25 cellular contexts compared by ENCODE assay signal in the genomic region with DNA sequence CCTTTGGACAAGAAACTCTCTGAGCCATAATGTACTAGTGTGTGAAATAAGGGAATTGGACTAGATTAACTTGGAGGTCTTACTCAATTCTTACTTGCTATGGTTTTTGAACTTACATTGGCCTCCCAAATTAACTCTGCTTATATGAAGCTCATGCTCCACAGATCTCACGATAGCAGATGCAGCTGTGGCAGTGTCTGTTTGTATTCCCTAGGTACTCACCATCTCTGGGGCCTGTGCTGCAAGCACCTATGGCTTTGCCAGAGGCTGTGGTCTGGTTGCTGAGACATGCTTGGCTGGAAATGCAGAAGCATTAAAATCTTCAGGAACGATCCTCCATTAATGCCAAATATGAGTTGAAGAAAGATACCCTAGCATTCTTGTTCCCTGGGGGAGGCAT.
"Had no signal": no experiment of that assay in that cellular context is flagged by ENCODE, and none has a peak within 500 bp of the region (broad histone marks: within the 10 kb centered on the region; RNA-seq: fewer than 3 reads in every experiment).

No MANE protein-coding gene starts in this region.

- H3K4me3 ChIP-seq: stomach, suprapubic skin, testis, thoracic aorta, thyroid gland, tibial artery, tibial nerve, transverse colon, upper lobe of left lung, upper lobe of right lung, uterus, vagina had no signal

- H3K36me3 ChIP-seq: stomach, suprapubic skin, thoracic aorta, thyroid gland, tibial artery, tibial nerve, transverse colon, upper lobe of left lung, upper lobe of right lung, uterus, vagina had no signal

- H3K27ac ChIP-seq: stomach, suprapubic skin, testis, thoracic aorta, thyroid gland, tibial artery, tibial nerve, transverse colon, upper lobe of left lung, upper lobe of right lung, uterus, vagina had no signal

- FAIRE-seq: urothelium cell line had no signal

- H3K4me1 ChIP-seq: stomach, suprapubic skin, testis, thyroid gland, tibial artery, tibial nerve, transverse colon, upper lobe of left lung, upper lobe of right lung, uterus, vagina had no signal

- DNase-seq: stimulated activated CD4-positive, alpha-beta T cell treated with anti-CD3 and anti-CD28 coated beads, Interleukin-2, amount 100 ng/mL, for 48 hours; stimulated activated CD4-positive, alpha-beta T cell treated with anti-CD3 and anti-CD28 coated beads, Interleukin-4, amount 100 ng/mL, for 1 hour; stimulated activated CD4-positive, alpha-beta T cell treated with anti-CD3 and anti-CD28 coated beads, Interleukin-4, amount 100 ng/mL, for 24 hours; stimulated activated CD4-positive, alpha-beta T cell treated with anti-CD3 and anti-CD28 coated beads, Interleukin-4, amount 100 ng/mL, for 4 hours; stimulated activated CD8-positive, alpha-beta memory T cell treated with anti-CD3 and anti-CD28 coated beads, Interleukin-4, amount 100 ng/mL, for 48 hours; stimulated activated naive B cell treated with anti-CD40 and anti-IgM and Interleukin-4, amounts not matched to agents 10 μg/mL and 1 μg/mL and 100 μg/mL, for 72 hours; stimulated activated naive CD4-positive, alpha-beta T cell; stimulated activated naive CD4-positive, alpha-beta T cell treated with Interleukin-2 at 50 U/mL for 16 hours; stimulated activated naive CD8-positive, alpha-beta T cell treated with anti-CD3 and anti-CD28 coated beads, Interleukin-15, amount 100 ng/mL, for 72 hours; stimulated activated naive CD8-positive, alpha-beta T cell treated with anti-CD3 and anti-CD28 coated beads, Interleukin-15, Interleukin-2, amounts not matched to agents 100 U/mL and 50 U/mL, for 24 hours; stomach; substantia nigra; testis; thyroid gland; tibial artery; transverse colon; trophoblast cell; upper lobe of left lung; upper lobe of right lung; uterus had no signal

- H3K27me3 ChIP-seq: suprapubic skin, testis, thyroid gland, tibial artery, tibial nerve, transverse colon, upper lobe of left lung, upper lobe of right lung, uterus, vagina had no signal

- H3K9me3 ChIP-seq: stomach, suprapubic skin, testis, thoracic aorta, thyroid gland, tibial artery, tibial nerve, transverse colon, upper lobe of left lung, upper lobe of right lung, uterus, vagina had no signal
